Comparison of ENCODE assay signal across 1 cellular context in the genomic region with DNA sequence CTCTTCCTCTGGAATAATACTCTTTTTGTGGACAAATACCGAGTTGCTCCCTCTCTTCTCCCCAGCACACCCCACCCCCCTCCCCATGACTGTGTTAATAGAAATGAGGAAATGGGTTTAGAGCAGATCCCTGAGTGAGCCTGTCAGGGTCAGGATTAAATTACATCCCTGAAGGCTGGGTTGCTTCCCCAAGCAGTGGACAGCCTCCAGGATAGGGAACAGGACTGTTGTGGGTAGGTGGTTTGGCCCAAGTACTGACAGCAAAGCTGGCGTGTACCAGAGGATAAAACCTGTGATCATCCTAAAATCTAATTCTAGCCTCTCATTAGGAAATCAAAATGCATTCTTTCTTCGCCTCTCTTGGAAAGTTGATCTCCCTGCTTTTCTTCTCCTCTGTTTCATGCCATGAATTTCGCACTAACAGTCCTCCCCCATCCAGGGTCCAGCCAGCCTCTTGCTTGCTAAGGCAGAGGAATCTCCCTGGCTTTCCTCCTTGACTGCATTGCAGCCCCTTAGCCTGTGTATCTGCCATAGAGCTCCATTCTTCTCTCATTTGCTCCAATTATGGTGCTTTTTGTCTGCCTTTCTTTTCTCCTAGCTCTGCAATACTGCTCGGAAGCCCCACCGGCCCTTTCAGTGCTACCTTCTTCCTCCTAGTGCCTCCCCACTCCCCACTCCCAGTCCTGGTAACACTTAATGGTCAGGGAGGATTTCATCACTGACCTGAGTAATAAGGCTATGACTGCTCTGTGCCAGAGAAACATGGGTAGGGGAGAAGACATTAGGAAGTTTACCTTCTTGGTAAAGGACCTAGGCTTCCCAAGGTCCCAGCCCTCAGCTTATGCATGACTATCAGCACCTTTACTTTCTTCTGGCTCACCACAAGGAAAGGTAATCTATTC.
TF ChIP-seq lines count a peak whose summit lies in the region.

No MANE protein-coding gene starts in this region.

TF ChIP-seq in A549, 52 proteins besides CTCF, POLR2A, EP300 and RAD21 (continued from another document):
- TF ChIP-seq HMGXB4 (CRISPR knock-in tag; IDR thresholded peaks at IDR 0.05; ENCODE audit: borderline replicate concordance) (no peak), MAX (IDR thresholded peaks at IDR 0.05) (no peak), CBX8 (IDR thresholded peaks at IDR 0.05) (no peak)
